Comparison of ENCODE assay signal across 17 cellular contexts in genomic region chr7:1552200-1552599, GRCh38. TPM values are rescaled to one million over a fixed set of nuclear protein-coding genes. Genes with fewer than 3 reads are reported as not detected.
DNase-seq lines count a peak whose midpoint lies in the region; ATAC-seq and TF ChIP-seq lines count a peak whose summit lies in the region.
"Had no signal": no experiment of that assay in that cellular context is flagged by ENCODE, and none has a peak within 500 bp of the region (broad histone marks: within the 10 kb centered on the region; RNA-seq: fewer than 3 reads in every experiment).

No MANE protein-coding gene starts in this region.

- H2AFZ ChIP-seq in IMR-90 (replicated peaks; ENCODE audit: low read length, poor library complexity) (no peak overlapping the region), trophoblast cell (ENCODE audit: insufficient read depth, low read length, poor library complexity) (no peak overlapping the region)
- H2AFZ ChIP-seq: GM23248 had no signal

- no peaks in the 10 kb centered on the region; the same call in 1 of the 2 replicates for H4K20me1 ChIP-seq in IMR-90 (ENCODE audit: insufficient read depth, low read length)

- 0 out of 2 replicates have a peak overlapping the region, but pooled peaks have one; percentile 4 for H3K27ac ChIP-seq in 22Rv1
- no peak overlapping the region for H3K27ac ChIP-seq in IMR-90 (ENCODE audit: insufficient read depth, low read length)
- H3K27ac ChIP-seq in trophoblast cell (ENCODE audit: low read depth, low read length): no peak overlapping the region
- H3K27ac ChIP-seq: GM23248 had no signal

- no peak for TF ChIP-seq RAD21 in IMR-90 (IDR thresholded peaks at IDR 0.05; ENCODE audit: low read length)

- peak overlapping the region; percentile 11 for H2AK9ac ChIP-seq in IMR-90 (replicated peaks; ENCODE audit: low read depth, low read length, poor library complexity)

- no TSS peak for BruUV-seq in IMR-90 (replicated peaks; lab: Mats Ljungman, UMichigan)

- no peak overlapping the region for H2BK20ac ChIP-seq in IMR-90 (ENCODE audit: low read depth, low read length)

- H2BK15ac ChIP-seq in IMR-90 (ENCODE audit: low read depth, low read length): no peak overlapping the region

- H4K12ac ChIP-seq in trophoblast cell (ENCODE audit: low read depth, low read length): no peak overlapping the region

- H3K4me3 ChIP-seq in IMR-90 (ENCODE audit: insufficient read depth, low read depth, low read length): no peak overlapping the region
- no peak overlapping the region for H3K4me3 ChIP-seq in trophoblast cell (ENCODE audit: low read depth, low read length)
- H3K4me3 ChIP-seq: GM23248, HAP-1 had no signal

- no peak overlapping the region for H3K9ac ChIP-seq in IMR-90 (ENCODE audit: low read depth, low read length)
- H3K9ac ChIP-seq in trophoblast cell (ENCODE audit: low read length): no peak overlapping the region
- H3K9ac ChIP-seq: GM23248 had no signal

- H3K14ac ChIP-seq in IMR-90 (replicated peaks; ENCODE audit: low read depth, low read length) (no peak overlapping the region), trophoblast cell (ENCODE audit: low read length) (no peak overlapping the region)

- H4K5ac ChIP-seq in IMR-90 (ENCODE audit: low read depth, low read length): no peak overlapping the region

- H3K56ac ChIP-seq in IMR-90 (ENCODE audit: extremely low read depth, insufficient read depth, low read length): no peak overlapping the region

- no peak overlapping the region for H2BK120ac ChIP-seq in IMR-90 (ENCODE audit: low read depth, low read length)
- H2BK120ac ChIP-seq in trophoblast cell (ENCODE audit: insufficient read depth, low read length, poor library complexity): no peak overlapping the region

- H4K91ac ChIP-seq in IMR-90 (ENCODE audit: insufficient read depth, low read depth, low read length) (no peak overlapping the region), trophoblast cell (ENCODE audit: low read depth, low read length) (no peak overlapping the region)

- dilution Hi-C loops in IMR-90 (cut with HindIII; ENCODE audit: low sequenced_read_pairs, unreplicated experiment): no loop called here

- TF ChIP-seq POLR2A in IMR-90 (IDR thresholded peaks at IDR 0.05; ENCODE audit: low read depth, low read length): no peak

- no peak overlapping the region for H3K4me2 ChIP-seq in IMR-90 (ENCODE audit: low read depth, low read length)
- no peak overlapping the region for H3K4me2 ChIP-seq in trophoblast cell (ENCODE audit: low read length)

- H2BK12ac ChIP-seq in trophoblast cell (ENCODE audit: low read length): no peak overlapping the region

- no peak overlapping the region for H3K4ac ChIP-seq in IMR-90 (ENCODE audit: low read depth, low read length)
- H3K4ac ChIP-seq in trophoblast cell (ENCODE audit: low read depth, low read length): no peak overlapping the region

- H3K18ac ChIP-seq in IMR-90 (ENCODE audit: low read depth, low read length): no peak overlapping the region
- no peak overlapping the region for H3K18ac ChIP-seq in trophoblast cell (ENCODE audit: low read length)

- intact Hi-C loops in IMR-90 (cut with micrococcal nuclease): no loop called here

- peaks cover 14% of the 10 kb centered on the region for H3K4me1 ChIP-seq in IMR-90 (ENCODE audit: control insufficient read depth, insufficient read depth, low read length)
- peaks cover 21 to 25% of the 10 kb centered on the region in 2 experiments for H3K4me1 ChIP-seq in trophoblast cell (ENCODE audit: control insufficient read depth in 1 of 2, insufficient read depth in 2 of 2, low read length in 2 of 2)
- H3K4me1 ChIP-seq: BE2C had no signal

- H3K36me3 ChIP-seq in IMR-90 (ENCODE audit: control insufficient read depth, insufficient read depth, low read length) (no peaks in the 10 kb centered on the region), trophoblast cell (ENCODE audit: control insufficient read depth in 1 of 2, insufficient read depth in 2 of 2, low read length in 2 of 2) (peaks cover 11 to 24% of the 10 kb centered on the region in 2 experiments)
- H3K36me3 ChIP-seq: BE2C, HAP-1 had no signal

- no peaks in the 10 kb centered on the region for H3K27me3 ChIP-seq in IMR-90 (ENCODE audit: control insufficient read depth, insufficient read depth, low read length)
- H3K27me3 ChIP-seq in trophoblast cell (ENCODE audit: insufficient read depth, low read length): no peaks in the 10 kb centered on the region

- ATAC-seq in IMR-90 (ENCODE audit: low read depth) (no peak), GM21723 (IDR thresholded peaks at IDR 0.05; ENCODE audit: unreplicated experiment) (no peak)
- ATAC-seq: HepG2 had no signal

- DNase-seq in IMR-90 (no peak), astrocyte of the hippocampus (ENCODE audit: low read depth, low spot score) (peak; percentile 33), trophoblast cell (peak; percentile 57 to 91), DMS53 (lab: John Stamatoyannopoulos, UW) (no peak)
- DNase-seq in activated naive CD4-positive, alpha-beta T cell (lab: John Stamatoyannopoulos, UW): no peak
- DNase-seq: ACHN; BE2C; C1 segment of cervical spinal cord; CD4-positive, CD25-positive, alpha-beta regulatory T cell; CD8-positive, alpha-beta memory T cell; COR-L47; DMS79; GM23248 had no signal

- H2BK5ac ChIP-seq in IMR-90 (ENCODE audit: low read depth, low read length, poor library complexity, severe bottlenecking) (no peak overlapping the region), trophoblast cell (ENCODE audit: low read depth, low read length, poor library complexity) (no peak overlapping the region)

- TF ChIP-seq CTCF in 22Rv1 (IDR thresholded peaks at IDR 0.05) (no peak), IMR-90 (conservative IDR thresholded peaks at IDR 0.05; ENCODE audit: low read depth, low read length) (no peak)

- 92% methylated on average over 2 of the region's 7 CpGs; no CpG with 5 or more reads in 1 of the 2 experiments for WGBS in IMR-90 (ENCODE audit: extremely low coverage in 2 of 2, insufficient read length in 1 of 2), 2 experiments
- no CpG with 5 or more reads among the region's 7 CpGs for WGBS in trophoblast cell (ENCODE audit: extremely low coverage, insufficient coverage, insufficient read length)

- POLR2A ChIA-PET in IMR-90 (lab: Charles Lee; ENCODE audit: unreplicated experiment): no interaction called here

- in situ Hi-C loops in IMR-90 (cut with MboI; ENCODE audit: low sequenced_read_pairs): no loop called here

- H3K23ac ChIP-seq in IMR-90 (ENCODE audit: low read depth, low read length) (no peak overlapping the region), trophoblast cell (ENCODE audit: low read length) (no peak overlapping the region)

- CTCF ChIA-PET in IMR-90 (lab: Yijun Ruan, JAX): no interaction called here

- peaks cover 14% of the 10 kb centered on the region for H3K79me2 ChIP-seq in trophoblast cell (ENCODE audit: control insufficient read depth, insufficient read depth, low read length, poor library complexity)

- peaks cover 0 to 14% of the 10 kb centered on the region in 2 experiments; a peak in 1 of 4 replicates for H3K79me1 ChIP-seq in IMR-90 (ENCODE audit: low read depth in 1 of 2, low read length in 2 of 2)
- peaks cover 23% of the 10 kb centered on the region for H3K79me1 ChIP-seq in trophoblast cell (ENCODE audit: low read length)

- H2AK5ac ChIP-seq in IMR-90 (ENCODE audit: low read depth, low read length): no peak overlapping the region
- H2AK5ac ChIP-seq in trophoblast cell (ENCODE audit: low read length): no peak overlapping the region

- peaks cover 11% of the 10 kb centered on the region for H3K9me1 ChIP-seq in IMR-90 (ENCODE audit: insufficient read depth, low read length)

- H4K8ac ChIP-seq in IMR-90 (ENCODE audit: low read depth in 2 of 2, low read length in 2 of 2) (no peak overlapping the region), trophoblast cell (ENCODE audit: low read depth, low read length) (no peak overlapping the region)

- H3K9me3 ChIP-seq in IMR-90 (ENCODE audit: control insufficient read depth, insufficient read depth, low read length): no peaks in the 10 kb centered on the region
- H3K9me3 ChIP-seq in trophoblast cell (ENCODE audit: insufficient read depth, low read depth, low read length): no peaks in the 10 kb centered on the region
- H3K9me3 ChIP-seq: BE2C, HAP-1 had no signal

TF ChIP-seq in IMR-90, 13 proteins besides CTCF, POLR2A, EP300 and RAD21 (continues in another document):
- no peak for TF ChIP-seq USF2 (IDR thresholded peaks at IDR 0.05; ENCODE audit: low read depth, low read length)

RNA-seq across cellular contexts. Expression of gene TMEM184A, which starts 3.8 kb away (rescaled TPM):
- total RNA-seq in IMR-90 (2012; rRNA removed): 0.28 and 0.36 TPM in 2 replicates
- 1.9 TPM in 2 replicates for polyA plus RNA-seq in IMR-90 (2012; rRNA removed)
- 0.74 and 1.2 TPM in 2 replicates for polyA plus RNA-seq in IMR-90 (2012; cell fraction: cytosol; rRNA removed)
- 4.1 and 11.5 TPM in 2 replicates for polyA plus RNA-seq in IMR-90 (2012; cell fraction: nucleus; rRNA removed; ENCODE audit: low replicate concordance)
- 10.0 and 10.7 TPM in 2 replicates for polyA plus RNA-seq in trophoblast cell (2013)
- total RNA-seq: CD4-positive, CD25-positive, alpha-beta regulatory T cell; CD8-positive, alpha-beta memory T cell; GM23248 had no signal
- polyA plus RNA-seq: CD8-positive, alpha-beta memory T cell; GM23248 had no signal

RNA-seq across cellular contexts. Expression of gene PSMG3, which starts 17.6 kb away (rescaled TPM):
- 30.6 and 37.3 TPM in 2 replicates for total RNA-seq in IMR-90 (2012; rRNA removed)
- 52.5 and 54.1 TPM in 2 replicates for polyA plus RNA-seq in IMR-90 (2012; rRNA removed)
- 44.0 and 63.2 TPM in 2 replicates for polyA plus RNA-seq in IMR-90 (2012; cell fraction: cytosol; rRNA removed)
- 74.3 and 81.9 TPM in 2 replicates for polyA plus RNA-seq in IMR-90 (2012; cell fraction: nucleus; rRNA removed; ENCODE audit: low replicate concordance)
- 11.7 and 12.0 TPM in 2 replicates for polyA plus RNA-seq in trophoblast cell (2013)

RNA-seq across cellular contexts. Expression of gene MAFK, which starts 21.7 kb away (rescaled TPM):
- 16.4 and 19.2 TPM in 2 replicates for total RNA-seq in IMR-90 (2012; rRNA removed)
- 27.1 and 27.9 TPM in 2 replicates for polyA plus RNA-seq in IMR-90 (2012; rRNA removed)
- polyA plus RNA-seq in IMR-90 (2012; cell fraction: cytosol; rRNA removed): 9.3 and 16.3 TPM in 2 replicates
- polyA plus RNA-seq in IMR-90 (2012; cell fraction: nucleus; rRNA removed; ENCODE audit: low replicate concordance): 216 and 262 TPM in 2 replicates
- 55.4 and 60.1 TPM in 2 replicates for polyA plus RNA-seq in trophoblast cell (2013)

RNA-seq across cellular contexts. Expression of gene INTS1, which starts 48.0 kb away (rescaled TPM):
- 9.3 and 10.0 TPM in 2 replicates for total RNA-seq in IMR-90 (2012; rRNA removed)
- 40.1 and 47.1 TPM in 2 replicates for polyA plus RNA-seq in IMR-90 (2012; rRNA removed)
- polyA plus RNA-seq in IMR-90 (2012; cell fraction: cytosol; rRNA removed): 32.2 and 35.8 TPM in 2 replicates
- 80.3 and 296 TPM in 2 replicates for polyA plus RNA-seq in IMR-90 (2012; cell fraction: nucleus; rRNA removed; ENCODE audit: low replicate concordance)
- 35.4 and 39.0 TPM in 2 replicates for polyA plus RNA-seq in trophoblast cell (2013)

Comparison
In these comparisons a context has a peak if more than half of its experiments do, and no peak if none do; other contexts are left out.
1. DNase-seq: peak in astrocyte of the hippocampus (single experiment) and trophoblast cell (2 of 2); none in IMR-90 (single experiment), DMS53 (single experiment) and activated naive CD4-positive, alpha-beta T cell (0 of 4).